ENCODE assay signal across 2 cellular contexts in genomic region chr17:67216544-67217320, GRCh38.
TF ChIP-seq lines count a peak whose summit lies in the region.

No MANE protein-coding gene starts in this region.

TF ChIP-seq in IMR-90, 13 proteins besides CTCF, POLR2A, EP300 and RAD21:
- peak; percentile 57 for TF ChIP-seq MAFK (IDR thresholded peaks at IDR 0.05; ENCODE audit: low read depth, low read length)
- TF ChIP-seq RCOR1 (IDR thresholded peaks at IDR 0.05; ENCODE audit: insufficient replicate concordance, low read length), result no peak
- TF ChIP-seq SMC3 (IDR thresholded peaks at IDR 0.05; ENCODE audit: low read depth, low read length), result no peak

TF ChIP-seq in K562, 482 proteins besides CTCF, POLR2A, EP300 and RAD21:
- peak; percentile 52; the same call in 1 of the 2 replicates for TF ChIP-seq MAFK (IDR thresholded peaks at IDR 0.05; ENCODE audit: low read length)
- TF ChIP-seq ZNF561 (CRISPR knock-in tag; conservative IDR thresholded peaks at IDR 0.05), result no peak
- peak; percentile 60 for TF ChIP-seq MAFF (IDR thresholded peaks at IDR 0.05; ENCODE audit: low read length)
- TF ChIP-seq HLTF (IDR thresholded peaks at IDR 0.05), result no peak
- peak; percentile 73 for TF ChIP-seq MAFG (tag; conservative IDR thresholded peaks at IDR 0.05)
- TF ChIP-seq C11orf30 (IDR thresholded peaks at IDR 0.05; ENCODE audit: low read depth), result peak; percentile 85
- no peak for TF ChIP-seq PRMT5 (CRISPR knock-in tag; IDR thresholded peaks at IDR 0.05)
- TF ChIP-seq ZNF316 (IDR thresholded peaks at IDR 0.05), result peak; percentile 95
